ENCODE assay signal across 1 cellular context in genomic region chr3:51389423-51390183, GRCh38.
TF ChIP-seq lines count a peak whose summit lies in the region.

No MANE protein-coding gene starts in this region.

TF ChIP-seq in H1, 55 proteins besides CTCF, POLR2A, EP300 and RAD21 (continued from another document):
- TF ChIP-seq CBX5 (IDR thresholded peaks at IDR 0.05; ENCODE audit: low read depth, low read length) (no peak), CREB1 (IDR thresholded peaks at IDR 0.05) (peak; percentile 55), JUND (IDR thresholded peaks at IDR 0.05; ENCODE audit: low read length) (no peak), CBX8 (IDR thresholded peaks at IDR 0.05; ENCODE audit: borderline replicate concordance, low read depth, low read length) (no peak), SIRT6 (IDR thresholded peaks at IDR 0.05; ENCODE audit: low read length) (no peak), RFX5 (IDR thresholded peaks at IDR 0.05; ENCODE audit: borderline replicate concordance, low read depth, low read length) (no peak), KDM4A (IDR thresholded peaks at IDR 0.05; ENCODE audit: low read depth, low read length, severe bottlenecking) (no peak), HDAC2 (IDR thresholded peaks at IDR 0.05; ENCODE audit: borderline replicate concordance in 1 of 2, low read depth in 2 of 2, low read length in 2 of 2) (no peak), BACH1 (IDR thresholded peaks at IDR 0.05; ENCODE audit: low read length) (no peak), KDM1A (IDR thresholded peaks at IDR 0.05; ENCODE audit: borderline replicate concordance, low read length) (no peak), ASH2L (IDR thresholded peaks at IDR 0.05; ENCODE audit: low read length) (no peak), FOSL1 (IDR thresholded peaks at IDR 0.05; ENCODE audit: insufficient read depth, low read depth, low read length) (no peak), SIX5 (IDR thresholded peaks at IDR 0.05; ENCODE audit: low read depth, low read length) (no peak), BCL11A (IDR thresholded peaks at IDR 0.05; ENCODE audit: low read depth in 2 of 2, low read length in 2 of 2) (no peak), ATF3 (IDR thresholded peaks at IDR 0.05; ENCODE audit: insufficient read depth, low read depth, low read length) (no peak), KDM5A (IDR thresholded peaks at IDR 0.05; ENCODE audit: low read length) (no peak), SP2 (IDR thresholded peaks at IDR 0.05; ENCODE audit: low read length) (no peak), SUZ12 (IDR thresholded peaks at IDR 0.05; ENCODE audit: low read length) (no peak), TBP (IDR thresholded peaks at IDR 0.05; ENCODE audit: low read depth, low read length) (no peak), SP4 (IDR thresholded peaks at IDR 0.05; ENCODE audit: low read length) (no peak), RXRA (IDR thresholded peaks at IDR 0.05; ENCODE audit: insufficient read depth, low read depth, low read length) (no peak), RBBP5 (IDR thresholded peaks at IDR 0.05; ENCODE audit: borderline replicate concordance, low read depth, low read length) (no peak), GTF2F1 (IDR thresholded peaks at IDR 0.05; ENCODE audit: borderline replicate concordance, low read depth, low read length) (no peak), TEAD4 (IDR thresholded peaks at IDR 0.05; ENCODE audit: low read depth, low read length) (no peak), JUN (IDR thresholded peaks at IDR 0.05; ENCODE audit: low read depth, low read length) (no peak), NANOG (IDR thresholded peaks at IDR 0.05; ENCODE audit: insufficient read depth, low read depth, low read length, poor library complexity, severe bottlenecking) (peak; percentile 1), CHD2 (IDR thresholded peaks at IDR 0.05; ENCODE audit: low read length) (no peak), CHD7 (IDR thresholded peaks at IDR 0.05; ENCODE audit: insufficient replicate concordance, low read length) (no peak), TCF12 (IDR thresholded peaks at IDR 0.05; ENCODE audit: low read depth, low read length) (0 out of 2 replicates have a peak, but pooled peaks have one; percentile 15), CTBP2 (IDR thresholded peaks at IDR 0.05; ENCODE audit: borderline replicate concordance, insufficient read depth, insufficient read length, low read length) (no peak), EGR1 (IDR thresholded peaks at IDR 0.05; ENCODE audit: borderline replicate concordance, low read depth, low read length) (peak; percentile 75), POU5F1 (IDR thresholded peaks at IDR 0.05; ENCODE audit: low read depth, low read length) (no peak), MAFK (IDR thresholded peaks at IDR 0.05; ENCODE audit: low read depth, low read length) (no peak), E2F6 (IDR thresholded peaks at IDR 0.05) (no peak), BRCA1 (IDR thresholded peaks at IDR 0.05; ENCODE audit: low read depth, low read length) (no peak), USF2 (IDR thresholded peaks at IDR 0.05; ENCODE audit: low read length) (no peak), MAX (IDR thresholded peaks at IDR 0.05) (peak; percentile 13; the same call in 1 of the 2 replicates)
TF ChIP-seq in H1: peak in this region for 8.
